In the genomic region with DNA sequence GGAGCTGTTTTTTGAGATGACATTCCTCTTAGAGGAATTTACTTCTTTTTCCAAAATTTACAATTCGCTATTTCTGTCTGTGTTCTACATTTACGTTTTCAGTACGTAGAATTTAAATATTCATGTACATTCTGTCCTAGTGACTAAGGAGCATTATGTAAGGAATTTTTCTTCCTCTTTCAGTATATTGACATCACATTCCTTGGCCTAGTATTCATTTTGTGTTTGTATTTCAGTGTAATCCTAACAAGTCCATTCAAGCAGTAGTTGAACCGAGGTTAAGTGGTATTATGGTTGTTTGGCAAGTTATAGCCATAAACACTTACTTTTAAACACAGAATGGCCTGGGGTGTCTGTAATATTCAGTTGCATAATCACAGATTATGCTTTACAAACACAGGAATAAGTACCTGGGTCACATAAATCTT, we compare ENCODE assay signal across 10 cellular contexts. TPM values are rescaled to one million over a fixed set of nuclear protein-coding genes. Genes with fewer than 3 reads are reported as not detected.
DNase-seq lines count a peak whose midpoint lies in the region; ATAC-seq and TF ChIP-seq lines count a peak whose summit lies in the region.
"Had no signal": no experiment of that assay in that cellular context is flagged by ENCODE, and none has a peak within 500 bp of the region (broad histone marks: within the 10 kb centered on the region; RNA-seq: fewer than 3 reads in every experiment).

No MANE protein-coding gene starts in this region.

- H2AFZ ChIP-seq in hepatocyte: no peak overlapping the region

- H3K9me3 Mint-ChIP-seq in activated T-cell treated with anti-CD3 and anti-CD28 coated beads, Interleukin-2, amount 50 U/mL, for 24 hours: peaks cover 10% of the 10 kb centered on the region
- H3K9me3 Mint-ChIP-seq in activated T-helper 17 cell treated with anti-CD3 and anti-CD28 coated beads, Interleukin-2, amount 50 U/mL, for 72 hours: peaks cover 3% of the 10 kb centered on the region
- H3K9me3 Mint-ChIP-seq in CD8-positive, alpha-beta memory T cell: peaks cover 0 to 5% (median 2%) of the 10 kb centered on the region in 5 donors

- H3K27ac ChIP-seq in hepatocyte: peak overlapping the region; percentile 55
- no peak overlapping the region for H3K27ac ChIP-seq in upper lobe of right lung
- H3K27ac ChIP-seq in CD8-positive, alpha-beta memory T cell (ENCODE audit: low read depth, low read length): no peak overlapping the region

- H3K9me2 ChIP-seq in hepatocyte (replicated peaks; ENCODE audit: insufficient read depth): no peaks in the 10 kb centered on the region

- no peaks in the 10 kb centered on the region for H3K9me3 ChIP-seq in hepatocyte (ENCODE audit: low read depth)
- no peaks in the 10 kb centered on the region for H3K9me3 ChIP-seq in upper lobe of right lung
- no peaks in the 10 kb centered on the region for H3K9me3 ChIP-seq in CD8-positive, alpha-beta memory T cell (ENCODE audit: low read length)

- no peaks in the 10 kb centered on the region for H4K20me1 ChIP-seq in hepatocyte (ENCODE audit: insufficient read depth, poor library complexity, severe bottlenecking)

- ATAC-seq in activated T-helper 17 cell treated with anti-CD3 and anti-CD28 coated beads, Interleukin-2, amount 50 U/mL, for 72 hours (replicated peaks): no peak
- ATAC-seq in upper lobe of right lung (peak; percentile 92), HG03565 (IDR thresholded peaks at IDR 0.05; ENCODE audit: unreplicated experiment) (no peak)

- H3K36me3 Mint-ChIP-seq in activated T-cell treated with anti-CD3 and anti-CD28 coated beads, Interleukin-2, amount 50 U/mL, for 24 hours (ENCODE audit: low read depth): peaks cover 17% of the 10 kb centered on the region
- H3K36me3 Mint-ChIP-seq in activated T-helper 17 cell treated with anti-CD3 and anti-CD28 coated beads, Interleukin-2, amount 50 U/mL, for 72 hours (ENCODE audit: low read depth): no peaks in the 10 kb centered on the region
- peaks cover 3 to 4% (median 4%) of the 10 kb centered on the region in 3 donors for H3K36me3 Mint-ChIP-seq in CD8-positive, alpha-beta memory T cell

- H3K4me1 ChIP-seq in hepatocyte (ENCODE audit: insufficient read depth) (no peaks in the 10 kb centered on the region), upper lobe of right lung (peaks cover 2% of the 10 kb centered on the region)
- peaks cover 4% of the 10 kb centered on the region for H3K4me1 ChIP-seq in CD8-positive, alpha-beta memory T cell (ENCODE audit: insufficient read depth, low read length)

- peaks cover 29% of the 10 kb centered on the region for H3K4me1 Mint-ChIP-seq in activated T-cell treated with anti-CD3 and anti-CD28 coated beads, Interleukin-2, amount 50 U/mL, for 24 hours (ENCODE audit: low read depth)
- peaks cover 13% of the 10 kb centered on the region for H3K4me1 Mint-ChIP-seq in activated T-helper 17 cell treated with anti-CD3 and anti-CD28 coated beads, Interleukin-2, amount 50 U/mL, for 72 hours
- H3K4me1 Mint-ChIP-seq in CD8-positive, alpha-beta memory T cell: peaks cover 26 to 35% (median 33%) of the 10 kb centered on the region in 3 donors

- no peaks in the 10 kb centered on the region for H3K27me3 Mint-ChIP-seq in activated T-cell treated with anti-CD3 and anti-CD28 coated beads, Interleukin-2, amount 50 U/mL, for 24 hours
- H3K27me3 Mint-ChIP-seq in activated T-helper 17 cell treated with anti-CD3 and anti-CD28 coated beads, Interleukin-2, amount 50 U/mL, for 72 hours: no peaks in the 10 kb centered on the region
- no peaks in the 10 kb centered on the region for H3K27me3 Mint-ChIP-seq in CD8-positive, alpha-beta memory T cell

- H3K4me3 ChIP-seq in hepatocyte (no peak overlapping the region), upper lobe of right lung (no peak overlapping the region)
- no peak overlapping the region for H3K4me3 ChIP-seq in CD8-positive, alpha-beta memory T cell (ENCODE audit: low read length)

- CTCF ChIA-PET in CD8-positive, alpha-beta memory T cell (lab: Charles Lee): no interaction called here

- no peak overlapping the region for H3K4me2 ChIP-seq in hepatocyte

- intact Hi-C loops in upper lobe of right lung (cut with DNase I): no loop called here

- H3K27me3 ChIP-seq in hepatocyte: no peaks in the 10 kb centered on the region
- no peaks in the 10 kb centered on the region for H3K27me3 ChIP-seq in upper lobe of right lung
- no peaks in the 10 kb centered on the region for H3K27me3 ChIP-seq in CD8-positive, alpha-beta memory T cell (ENCODE audit: insufficient read depth, low read length, poor library complexity, severe bottlenecking)

- no peak for DNase-seq in activated T-cell treated with anti-CD3 and anti-CD28 coated beads, Interleukin-2, amount 50 U/mL, for 24 hours
- no peak for DNase-seq in activated T-cell treated with anti-CD3 and anti-CD28 coated beads for 4 hours
- peak; percentile 22 for DNase-seq in hepatocyte (ENCODE audit: low spot score)
- DNase-seq in upper lobe of right lung: no peak
- DNase-seq in Ammon's horn (ENCODE audit: low spot score): no peak
- DNase-seq in CD8-positive, alpha-beta memory T cell: no peak
- DNase-seq: C1 segment of cervical spinal cord, right cardiac atrium had no signal

- peak overlapping the region; percentile 16 for H3K4me3 Mint-ChIP-seq in activated T-cell treated with anti-CD3 and anti-CD28 coated beads, Interleukin-2, amount 50 U/mL, for 24 hours
- peak overlapping the region; percentile 49 for H3K4me3 Mint-ChIP-seq in activated T-helper 17 cell treated with anti-CD3 and anti-CD28 coated beads, Interleukin-2, amount 50 U/mL, for 72 hours
- H3K4me3 Mint-ChIP-seq in CD8-positive, alpha-beta memory T cell: no peak overlapping the region

- peak overlapping the region; percentile 80 for H3K27ac Mint-ChIP-seq in activated T-cell treated with anti-CD3 and anti-CD28 coated beads, Interleukin-2, amount 50 U/mL, for 24 hours
- H3K27ac Mint-ChIP-seq in activated T-helper 17 cell treated with anti-CD3 and anti-CD28 coated beads, Interleukin-2, amount 50 U/mL, for 72 hours: peak overlapping the region; percentile 70
- peak overlapping the region in 1 of 8 donors; percentile 13 for H3K27ac Mint-ChIP-seq in CD8-positive, alpha-beta memory T cell

- no peak for TF ChIP-seq CTCF in hepatocyte (IDR thresholded peaks at IDR 0.05; ENCODE audit: poor library complexity)
- no peak for TF ChIP-seq CTCF in upper lobe of right lung (IDR thresholded peaks at IDR 0.05)

- POLR2A ChIA-PET in CD8-positive, alpha-beta memory T cell (lab: Charles Lee): no interaction called here

- 54% methylated on average over 4 of the region's 4 CpGs for WGBS in hepatocyte (ENCODE audit: low lambda C conversion rate, missing lambda C conversion rate)

- H3K36me3 ChIP-seq in hepatocyte (replicated peaks; ENCODE audit: insufficient read depth, low read depth) (no peaks in the 10 kb centered on the region), upper lobe of right lung (no peaks in the 10 kb centered on the region)
- peaks cover 4% of the 10 kb centered on the region for H3K36me3 ChIP-seq in CD8-positive, alpha-beta memory T cell (ENCODE audit: insufficient read depth, low read length)

- peaks cover 68% of the 10 kb centered on the region for H3K79me2 ChIP-seq in hepatocyte

RNA-seq across cellular contexts. Expression of a gene that starts 52.1 kb away (rescaled TPM):
- 10 to 100 TPM; 43.3 to 51.9 TPM for total RNA-seq in activated T-helper 17 cell treated with anti-CD3 and anti-CD28 coated beads, Interleukin-2, amount 50 U/mL, for 72 hours
- total RNA-seq in hepatocyte (36.0 and 41.4 TPM in 2 replicates), upper lobe of right lung (52.1 TPM)
- 41.4 and 42.5 TPM in 2 replicates for polyA plus RNA-seq in hepatocyte
- 10 to 100 TPM; 44.7 to 45.0 TPM for total RNA-seq in CD8-positive, alpha-beta memory T cell
- 30.2 TPM for polyA plus RNA-seq in CD8-positive, alpha-beta memory T cell

Comparison
In these comparisons a context has a peak if more than half of its experiments do, and no peak if none do; other contexts are left out.
1. H3K4me3 Mint-ChIP-seq: peak in activated T-cell treated with anti-CD3 and anti-CD28 coated beads, Interleukin-2, amount 50 U/mL, for 24 hours (single experiment) and activated T-helper 17 cell treated with anti-CD3 and anti-CD28 coated beads, Interleukin-2, amount 50 U/mL, for 72 hours (single experiment); none in CD8-positive, alpha-beta memory T cell (0 of 7).